8 cellular contexts compared by ENCODE assay signal in the genomic region with DNA sequence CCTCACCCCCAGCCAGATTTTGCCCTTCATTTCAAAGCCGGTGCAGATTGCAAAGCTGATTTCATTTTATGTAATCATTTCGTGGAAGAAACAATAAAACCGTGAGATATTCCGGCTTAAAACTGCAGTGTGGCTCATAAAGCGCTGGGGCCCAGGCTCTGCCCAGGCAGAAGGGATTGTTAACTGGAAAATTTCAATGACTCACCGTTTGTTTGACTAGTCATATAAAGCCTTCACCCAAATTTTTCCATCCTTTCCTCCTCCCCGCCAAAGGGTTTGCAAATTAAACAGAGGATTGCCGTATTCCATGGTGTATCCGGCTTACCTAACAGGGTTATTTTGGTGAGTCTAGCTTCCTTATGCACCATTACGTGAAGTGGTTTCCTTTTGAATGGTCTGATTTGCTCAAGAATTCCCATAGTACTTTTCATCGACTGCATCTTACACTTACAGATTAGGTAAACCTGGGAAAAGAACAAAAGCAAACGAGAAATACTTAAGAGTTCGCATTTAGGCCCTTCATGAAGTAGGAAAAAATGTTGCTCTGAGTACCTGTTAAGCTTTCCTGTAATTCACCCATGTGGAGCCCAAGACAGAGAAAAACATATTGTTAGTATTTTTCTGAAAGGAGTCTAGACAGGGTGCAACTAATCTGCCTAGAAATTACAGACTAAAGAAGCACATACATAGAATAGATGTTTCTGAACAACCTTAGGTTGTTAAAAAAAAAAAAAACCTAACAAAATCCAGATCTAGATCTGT. TPM values are rescaled to one million over a fixed set of nuclear protein-coding genes. Genes with fewer than 3 reads are reported as not detected.
DNase-seq lines count a peak whose midpoint lies in the region; ATAC-seq and TF ChIP-seq lines count a peak whose summit lies in the region.

No MANE protein-coding gene starts in this region.

- peak overlapping the region; percentile 90 for H3K4me3 Mint-ChIP-seq in activated naive CD4-positive, alpha-beta T cell treated with anti-CD3 and anti-CD28 coated beads, Interleukin-2, amount 50 U/mL, for 24 hours
- H3K4me3 Mint-ChIP-seq in endodermal cell, result peak overlapping the region; percentile 91

- H4K20me1 ChIP-seq in neural cell (ENCODE audit: insufficient read depth), result no peaks in the 10 kb centered on the region

- peaks cover 32% of the 10 kb centered on the region for H3K4me1 Mint-ChIP-seq in activated naive CD4-positive, alpha-beta T cell treated with anti-CD3 and anti-CD28 coated beads, Interleukin-2, amount 50 U/mL, for 24 hours
- peaks cover 28% of the 10 kb centered on the region for H3K4me1 Mint-ChIP-seq in endodermal cell

- H3K9me3 ChIP-seq in endodermal cell (ENCODE audit: control insufficient read depth, low read length) (no peaks in the 10 kb centered on the region), neural cell (ENCODE audit: low read length) (no peaks in the 10 kb centered on the region)

- no peaks in the 10 kb centered on the region for H3K27me3 Mint-ChIP-seq in activated naive CD4-positive, alpha-beta T cell treated with anti-CD3 and anti-CD28 coated beads, Interleukin-2, amount 50 U/mL, for 24 hours
- H3K27me3 Mint-ChIP-seq in endodermal cell (ENCODE audit: insufficient read depth), result no peaks in the 10 kb centered on the region

- 74 to 83% methylated on average over 11 to 13 of the region's 13 CpGs for WGBS in endodermal cell (ENCODE audit: insufficient coverage in 1 of 2, insufficient read length in 1 of 2), 2 experiments

- ATAC-seq in HG03175 (IDR thresholded peaks at IDR 0.05; ENCODE audit: unreplicated experiment), result no peak

- H3K9ac ChIP-seq in endodermal cell (ENCODE audit: extremely low read depth, low read length, poor library complexity, severe bottlenecking) (peak overlapping the region; percentile 31), neural cell (ENCODE audit: low read length) (peak overlapping the region; percentile 64)

- H3K27ac Mint-ChIP-seq in activated naive CD4-positive, alpha-beta T cell treated with anti-CD3 and anti-CD28 coated beads, Interleukin-2, amount 50 U/mL, for 24 hours, result peak overlapping the region; percentile 76
- H3K27ac Mint-ChIP-seq in endodermal cell, result peak overlapping the region; percentile 91

- H3K27me3 ChIP-seq in endodermal cell (ENCODE audit: control insufficient read depth, insufficient read depth, low read length, poor library complexity, severe bottlenecking), result no peaks in the 10 kb centered on the region
- H3K27me3 ChIP-seq in neural cell (ENCODE audit: insufficient read depth, low read depth, low read length), result no peaks in the 10 kb centered on the region

- H3K36me3 ChIP-seq in endodermal cell (ENCODE audit: control insufficient read depth, insufficient read depth, low read length) (no peaks in the 10 kb centered on the region), neural cell (ENCODE audit: insufficient read depth, low read length) (no peaks in the 10 kb centered on the region)

- H3K36me3 Mint-ChIP-seq in activated naive CD4-positive, alpha-beta T cell treated with anti-CD3 and anti-CD28 coated beads, Interleukin-2, amount 50 U/mL, for 24 hours, result peaks cover 12% of the 10 kb centered on the region
- peaks cover 2% of the 10 kb centered on the region for H3K36me3 Mint-ChIP-seq in endodermal cell (ENCODE audit: low read depth)

- peak overlapping the region; percentile 49 for H3K4me2 ChIP-seq in neural cell (ENCODE audit: low read length)

- no peaks in the 10 kb centered on the region for H3K9me2 ChIP-seq in neural cell (ENCODE audit: insufficient read depth, low read length)

- TF ChIP-seq RAD21 in neural cell (conservative IDR thresholded peaks at IDR 0.05), result no peak

- H3K27ac ChIP-seq in endodermal cell (ENCODE audit: low read depth, low read length) (no peak overlapping the region), neural cell (ENCODE audit: low read length) (peak overlapping the region; percentile 64)

- no peaks in the 10 kb centered on the region for H3F3A ChIP-seq in neural cell (ENCODE audit: insufficient read depth, low read length, poor library complexity, severe bottlenecking)

- no peak for TF ChIP-seq EP300 in neural cell (conservative IDR thresholded peaks at IDR 0.05; ENCODE audit: poor library complexity, severe bottlenecking)

- no peak for DNase-seq in activated naive CD4-positive, alpha-beta T cell treated with anti-CD3 and anti-CD28 coated beads, Interleukin-2, amount 50 U/mL, for 16 hours
- peak; percentile 84 for DNase-seq in RPMI7951 (ENCODE audit: low read depth)
- DNase-seq in endodermal cell, result peak; percentile 55
- DNase-seq in NK-92 treated with Interleukin-12 subunit alpha and Interleukin-12 subunit beta, amount 100 ng/mL, for 24 hours (lab: John Stamatoyannopoulos, UW), result no peak
- no peak for DNase-seq in activated CD4-positive, alpha-beta T cell treated with anti-CD3 and anti-CD28 coated beads, Interleukin-2, amount 50 U/mL, for 1 hour

- H3K9me3 Mint-ChIP-seq in activated naive CD4-positive, alpha-beta T cell treated with anti-CD3 and anti-CD28 coated beads, Interleukin-2, amount 50 U/mL, for 24 hours, result no peaks in the 10 kb centered on the region
- H3K9me3 Mint-ChIP-seq in endodermal cell, result no peaks in the 10 kb centered on the region

- peak overlapping the region; percentile 62 for H3K4me3 ChIP-seq in endodermal cell (ENCODE audit: low read length)
- H3K4me3 ChIP-seq in neural cell (ENCODE audit: low read length), result peak overlapping the region; percentile 85

- H3K79me2 ChIP-seq in neural cell (replicated peaks; ENCODE audit: insufficient read depth, low read length), result peaks cover 32% of the 10 kb centered on the region

- TF ChIP-seq CTCF in endodermal cell (conservative IDR thresholded peaks at IDR 0.05), result no peak
- TF ChIP-seq CTCF in neural cell (IDR thresholded peaks at IDR 0.05; ENCODE audit: poor library complexity, severe bottlenecking), result no peak

- H3K4me1 ChIP-seq in endodermal cell (ENCODE audit: control insufficient read depth, insufficient read depth, low read length), result no peaks in the 10 kb centered on the region

- peak overlapping the region; percentile 90 for H2AFZ ChIP-seq in neural cell (ENCODE audit: low read depth, low read length)

TF ChIP-seq in neural cell, 6 proteins besides CTCF, POLR2A, EP300 and RAD21:
- TF ChIP-seq MXI1 (conservative IDR thresholded peaks at IDR 0.05; ENCODE audit: poor library complexity, severe bottlenecking) (no peak), TAF1 (IDR thresholded peaks at IDR 0.05; ENCODE audit: low read depth) (no peak)

RNA-seq across cellular contexts. Expression of gene GSPT1, which starts 0.9 kb away (rescaled TPM):
- 77.2 and 102 TPM in 2 replicates for total RNA-seq in RPMI7951 (2014; rRNA removed; shearing (Covaris generic))
- 100 to 1,000 TPM; 110 to 115 TPM for total RNA-seq in endodermal cell
- polyA plus RNA-seq in endodermal cell (2013, experiment 1 of 2), result 94.4 TPM
- 97.2 TPM for polyA plus RNA-seq in endodermal cell (2013, experiment 2 of 2)
- polyA plus RNA-seq in neural cell, result 31.0 and 31.3 TPM in 2 replicates
- 66.0 and 71.8 TPM in 2 replicates for polyA minus RNA-seq in neural cell

RNA-seq across cellular contexts. Expression of gene NPIPB2, which starts 25.1 kb away (rescaled TPM):
- 1.3 and 5.0 TPM in 2 replicates for total RNA-seq in RPMI7951 (2014; rRNA removed; shearing (Covaris generic))
- total RNA-seq in endodermal cell, result 10 to 100 TPM; 10.2 to 15.0 TPM
- 3.9 TPM for polyA plus RNA-seq in endodermal cell (2013, experiment 1 of 2)
- polyA plus RNA-seq in endodermal cell (2013, experiment 2 of 2), result 4.0 TPM
- polyA plus RNA-seq in neural cell, result 0.82 and 2.1 TPM in 2 replicates
- 1.3 TPM in 1 of 2 replicates, not detected in the other for polyA minus RNA-seq in neural cell

RNA-seq across cellular contexts. Expression of gene TNFRSF17, which starts 48.3 kb away (rescaled TPM):
- total RNA-seq in RPMI7951 (2014; rRNA removed; shearing (Covaris generic)), result 0.48 TPM in 1 of 2 replicates, not detected in the other
- not detected for total RNA-seq in endodermal cell
- polyA plus RNA-seq in endodermal cell (2013, experiment 1 of 2), result not detected
- not detected for polyA plus RNA-seq in endodermal cell (2013, experiment 2 of 2)
- polyA plus RNA-seq in neural cell, result not detected in 2 replicates
- not detected in 2 replicates for polyA minus RNA-seq in neural cell

RNA-seq across cellular contexts. Expression of gene SNX29, which starts 59.8 kb away (rescaled TPM):
- 4.9 and 9.9 TPM in 2 replicates for total RNA-seq in RPMI7951 (2014; rRNA removed; shearing (Covaris generic))
- total RNA-seq in endodermal cell, result 10 to 100 TPM; 11.0 to 18.3 TPM
- polyA plus RNA-seq in endodermal cell (2013, experiment 1 of 2), result 7.4 TPM
- polyA plus RNA-seq in endodermal cell (2013, experiment 2 of 2), result 6.9 TPM
- 4.4 and 8.1 TPM in 2 replicates for polyA plus RNA-seq in neural cell
- 21.5 and 22.2 TPM in 2 replicates for polyA minus RNA-seq in neural cell

Comparison
In these comparisons a context has a peak if more than half of its experiments do, and no peak if none do; other contexts are left out.
1. DNase-seq: peak in RPMI7951 (single experiment) and endodermal cell (single experiment); none in activated naive CD4-positive, alpha-beta T cell treated with anti-CD3 and anti-CD28 coated beads, Interleukin-2, amount 50 U/mL, for 16 hours (single experiment), NK-92 treated with Interleukin-12 subunit alpha and Interleukin-12 subunit beta, amount 100 ng/mL, for 24 hours (single experiment) and activated CD4-positive, alpha-beta T cell treated with anti-CD3 and anti-CD28 coated beads, Interleukin-2, amount 50 U/mL, for 1 hour (single experiment).